11 cellular contexts compared by ENCODE assay signal in the genomic region with DNA sequence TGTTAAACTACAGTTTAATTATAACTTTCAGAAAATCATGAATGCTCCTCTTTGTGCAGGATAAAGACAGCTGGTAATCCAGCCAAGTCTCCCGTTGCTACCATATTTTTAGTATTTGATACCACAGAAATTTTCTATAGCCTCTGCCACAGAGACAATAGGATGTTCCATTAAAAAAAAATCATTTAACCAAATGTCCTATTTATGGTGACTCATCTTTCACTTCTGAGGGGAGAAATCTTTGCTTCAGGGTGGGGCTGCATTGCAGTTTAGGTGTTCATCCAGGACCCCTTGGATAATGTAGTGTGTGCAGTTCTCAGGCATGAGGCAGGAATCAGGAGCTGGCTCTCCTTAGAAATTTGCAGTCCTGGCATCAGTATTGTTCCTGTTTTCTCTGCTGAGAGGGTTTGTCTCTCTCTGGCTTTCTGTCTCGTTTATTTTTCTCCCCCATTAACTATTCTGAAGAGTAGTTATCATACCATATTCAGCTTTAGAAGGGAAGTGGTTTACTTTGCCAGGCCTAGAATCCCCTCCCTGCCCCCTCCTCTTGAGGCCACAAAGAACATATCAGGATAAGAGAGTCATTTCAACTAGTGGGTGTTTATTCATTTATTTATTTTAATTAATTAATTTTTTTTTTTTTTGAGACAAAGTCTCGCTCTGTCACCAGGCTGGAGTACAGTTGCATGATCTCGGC. TPM values are rescaled to one million over a fixed set of nuclear protein-coding genes. Genes with fewer than 3 reads are reported as not detected.
DNase-seq lines count a peak whose midpoint lies in the region; ATAC-seq and TF ChIP-seq lines count a peak whose summit lies in the region.
"Had no signal": no experiment of that assay in that cellular context is flagged by ENCODE, and none has a peak within 500 bp of the region (broad histone marks: within the 10 kb centered on the region; RNA-seq: fewer than 3 reads in every experiment).

No MANE protein-coding gene starts in this region.

- H3K36me3 ChIP-seq in heart left ventricle (peaks cover 0 to 7% (median 0%) of the 10 kb centered on the region in 9 donors), NT2/D1 (ENCODE audit: insufficient read depth, insufficient read length, low read length) (peaks cover 8% of the 10 kb centered on the region), tibial nerve (no peaks in the 10 kb centered on the region)
- H3K36me3 ChIP-seq: BE2C, ovary had no signal

- ATAC-seq in heart left ventricle (no peak), left ventricle myocardium superior (no peak)
- no peak for ATAC-seq in activated CD8-positive, alpha-beta memory T cell treated with anti-CD3 and anti-CD28 coated beads, Interleukin-2, amount 10 ng/mL, durations not matched to agents 7 days and 5 days

- peaks cover 6 to 75% (median 52%) of the 10 kb centered on the region in 12 donors for H3K4me1 ChIP-seq in heart left ventricle
- H3K4me1 ChIP-seq in NT2/D1 (ENCODE audit: insufficient read depth, insufficient read length) = peaks cover 6% of the 10 kb centered on the region
- peaks cover 0 to 65% (median 39%) of the 10 kb centered on the region in 4 donors for H3K4me1 ChIP-seq in tibial nerve
- H3K4me1 ChIP-seq: BE2C had no signal

- H3K27ac ChIP-seq in heart left ventricle = peak overlapping the region; percentile 54 to 97 (median 84)
- H3K27ac ChIP-seq in tibial nerve = peak overlapping the region in 3 of 4 donors; percentile 64 to 91 (median 83)
- H3K27ac ChIP-seq: ovary, WERI-Rb-1 had no signal

- no peak for TF ChIP-seq EP300 in tibial nerve (IDR thresholded peaks at IDR 0.05)

- no peak overlapping the region for H3K4me3 ChIP-seq in heart left ventricle
- no peak overlapping the region for H3K4me3 ChIP-seq in NT2/D1 (ENCODE audit: insufficient read length, low read depth)
- no peak overlapping the region for H3K4me3 ChIP-seq in tibial nerve
- H3K4me3 ChIP-seq: ovary had no signal

- peak overlapping the region; percentile 16 for H3K9ac ChIP-seq in NT2/D1 (ENCODE audit: insufficient read length, low read depth)

- no peaks in the 10 kb centered on the region for H3K9me3 ChIP-seq in heart left ventricle
- H3K9me3 ChIP-seq in NT2/D1 (ENCODE audit: insufficient read depth, low read length) = no peaks in the 10 kb centered on the region
- H3K9me3 ChIP-seq in tibial nerve = no peaks in the 10 kb centered on the region
- H3K9me3 ChIP-seq: BE2C, ovary had no signal

- H3K27me3 Mint-ChIP-seq in activated CD8-positive, alpha-beta memory T cell treated with anti-CD3 and anti-CD28 coated beads, Interleukin-2, amount 10 ng/mL, durations not matched to agents 7 days and 5 days = no peaks in the 10 kb centered on the region

- no peak overlapping the region for H3K27ac Mint-ChIP-seq in activated CD8-positive, alpha-beta memory T cell treated with anti-CD3 and anti-CD28 coated beads, Interleukin-2, amount 10 ng/mL, durations not matched to agents 7 days and 5 days

- peaks cover 47% of the 10 kb centered on the region for H3K4me1 Mint-ChIP-seq in activated CD8-positive, alpha-beta memory T cell treated with anti-CD3 and anti-CD28 coated beads, Interleukin-2, amount 10 ng/mL, durations not matched to agents 7 days and 5 days

- H3K27me3 ChIP-seq in heart left ventricle = no peaks in the 10 kb centered on the region
- H3K27me3 ChIP-seq in NT2/D1 (ENCODE audit: insufficient read depth, insufficient read length) = no peaks in the 10 kb centered on the region
- H3K27me3 ChIP-seq in tibial nerve = no peaks in the 10 kb centered on the region
- H3K27me3 ChIP-seq: BE2C, ovary had no signal

- WGBS in heart left ventricle, 4 donors = 42 to 56% (median 49%) methylated on average over 4 of the region's 4 CpGs
- WGBS in tibial nerve, 2 donors = 34 to 39% methylated on average over 4 of the region's 4 CpGs

- H3K9me3 Mint-ChIP-seq in activated CD8-positive, alpha-beta memory T cell treated with anti-CD3 and anti-CD28 coated beads, Interleukin-2, amount 10 ng/mL, durations not matched to agents 7 days and 5 days (ENCODE audit: low read depth) = no peaks in the 10 kb centered on the region

- DNase-seq in heart left ventricle = no peak
- no peak for DNase-seq in left ventricle myocardium superior
- no peak for DNase-seq in NT2/D1 (ENCODE audit: low read depth, low spot score)
- peak; percentile 36 for DNase-seq in foreskin melanocyte
- no peak for DNase-seq in tibial nerve (ENCODE audit: low spot score in 2 of 2)
- no peak for DNase-seq in activated CD8-positive, alpha-beta memory T cell treated with anti-CD3 and anti-CD28 coated beads, Interleukin-2, amount 10 ng/mL, durations not matched to agents 7 days and 5 days
- no peak for DNase-seq in NCI-H524 (lab: John Stamatoyannopoulos, UW)
- DNase-seq in COR-L47 (lab: John Stamatoyannopoulos, UW) = no peak
- DNase-seq: BE2C, ovary, WERI-Rb-1 had no signal

- TF ChIP-seq CTCF in heart left ventricle (IDR thresholded peaks at IDR 0.05) (no peak), tibial nerve (IDR thresholded peaks at IDR 0.05) (no peak)

- CTCF ChIA-PET in activated CD8-positive, alpha-beta memory T cell treated with anti-CD3 and anti-CD28 coated beads, Interleukin-2, amount 10 ng/mL, durations not matched to agents 7 days and 5 days (lab: Charles Lee) = interaction anchor here (0.5 to 3.5 kb wide), 8 partner anchors 9 to 494 kb away, joined by 3 to 18 read pairs (median 4); a partner anchor contains a TSS

- H3K4me3 Mint-ChIP-seq in activated CD8-positive, alpha-beta memory T cell treated with anti-CD3 and anti-CD28 coated beads, Interleukin-2, amount 10 ng/mL, durations not matched to agents 7 days and 5 days = no peak overlapping the region

- TF ChIP-seq POLR2A in heart left ventricle (IDR thresholded peaks at IDR 0.05) (no peak), tibial nerve (IDR thresholded peaks at IDR 0.05) (no peak)

- intact Hi-C loops in heart left ventricle (cut with DNase I) (no loop called here), left ventricle myocardium superior (cut with micrococcal nuclease) (no loop called here)

- no peaks in the 10 kb centered on the region for H3K36me3 Mint-ChIP-seq in activated CD8-positive, alpha-beta memory T cell treated with anti-CD3 and anti-CD28 coated beads, Interleukin-2, amount 10 ng/mL, durations not matched to agents 7 days and 5 days

RNA-seq across cellular contexts. Expression of a gene that starts 3.1 kb away (rescaled TPM):
- total RNA-seq in heart left ventricle (10 to 100 TPM; 32.5 to 65.3 (median 42.0) TPM), left ventricle myocardium superior (43.6 TPM), tibial nerve (10 to 100 TPM; 22.0 to 40.4 (median 28.5) TPM)
- 10 to 100 TPM; 15.1 to 22.8 TPM for polyA plus RNA-seq in heart left ventricle
- 10 to 100 TPM; 14.7 to 17.4 TPM for total RNA-seq in activated CD8-positive, alpha-beta memory T cell treated with anti-CD3 and anti-CD28 coated beads, Interleukin-2, amount 10 ng/mL, durations not matched to agents 7 days and 5 days

RNA-seq across cellular contexts. Expression of a gene that starts 4.6 kb away (rescaled TPM):
- total RNA-seq in heart left ventricle (10 to 100 TPM; 37.6 to 98.4 (median 54.2) TPM), left ventricle myocardium superior (40.6 TPM), tibial nerve (10 to 100 TPM; 45.5 to 63.2 (median 49.5) TPM)
- polyA plus RNA-seq in heart left ventricle = 10 to 100 TPM; 18.5 to 20.4 TPM
- total RNA-seq in activated CD8-positive, alpha-beta memory T cell treated with anti-CD3 and anti-CD28 coated beads, Interleukin-2, amount 10 ng/mL, durations not matched to agents 7 days and 5 days = 1 to 10 TPM; 4.2 to 7.0 TPM

RNA-seq across cellular contexts. Expression of a gene that starts 25.1 kb away (rescaled TPM):
- total RNA-seq in heart left ventricle = under 1 TPM in 7 of 9 donors, not detected in 2; 0.09 to 0.59 (median 0.38) TPM
- polyA plus RNA-seq in heart left ventricle = under 1 TPM; 0.07 to 0.65 TPM
- total RNA-seq in left ventricle myocardium superior = 0.32 TPM
- total RNA-seq in tibial nerve = 1 to 10 TPM in 2 of 4 donors, under 1 TPM in 1, not detected in 1; 0.22 to 2.2 (median 1.3) TPM
- total RNA-seq in activated CD8-positive, alpha-beta memory T cell treated with anti-CD3 and anti-CD28 coated beads, Interleukin-2, amount 10 ng/mL, durations not matched to agents 7 days and 5 days = 1 to 10 TPM; 1.0 to 2.0 TPM

RNA-seq across cellular contexts. Expression of a gene that starts 29.2 kb away (rescaled TPM):
- 1 to 10 TPM in 1 of 9 donors, under 1 TPM in 3, not detected in 5; 0.12 to 2.0 (median 0.35) TPM for total RNA-seq in heart left ventricle
- polyA plus RNA-seq in heart left ventricle = under 1 TPM in 1 of 2 donors, not detected in 1; 0.19 TPM
- 0.27 TPM for total RNA-seq in left ventricle myocardium superior
- total RNA-seq in tibial nerve = 10 to 100 TPM in 2 of 4 donors, 1 to 10 TPM in 2; 2.1 to 12.2 (median 7.8) TPM
- under 1 TPM in 1 of 2 experiments, not detected in 1; 0.23 TPM for total RNA-seq in activated CD8-positive, alpha-beta memory T cell treated with anti-CD3 and anti-CD28 coated beads, Interleukin-2, amount 10 ng/mL, durations not matched to agents 7 days and 5 days

RNA-seq across cellular contexts. Expression of a gene that starts 36.2 kb away (rescaled TPM):
- 10 to 100 TPM in 3 of 9 donors, 1 to 10 TPM in 6; 7.1 to 14.2 (median 8.0) TPM for total RNA-seq in heart left ventricle
- polyA plus RNA-seq in heart left ventricle = 1 to 10 TPM; 6.3 to 7.5 TPM
- total RNA-seq in left ventricle myocardium superior = 7.3 TPM
- total RNA-seq in tibial nerve = 1 to 10 TPM; 5.0 to 9.6 (median 6.5) TPM
- total RNA-seq in activated CD8-positive, alpha-beta memory T cell treated with anti-CD3 and anti-CD28 coated beads, Interleukin-2, amount 10 ng/mL, durations not matched to agents 7 days and 5 days = 1 to 10 TPM; 1.2 to 2.0 TPM
